In the genomic region with DNA sequence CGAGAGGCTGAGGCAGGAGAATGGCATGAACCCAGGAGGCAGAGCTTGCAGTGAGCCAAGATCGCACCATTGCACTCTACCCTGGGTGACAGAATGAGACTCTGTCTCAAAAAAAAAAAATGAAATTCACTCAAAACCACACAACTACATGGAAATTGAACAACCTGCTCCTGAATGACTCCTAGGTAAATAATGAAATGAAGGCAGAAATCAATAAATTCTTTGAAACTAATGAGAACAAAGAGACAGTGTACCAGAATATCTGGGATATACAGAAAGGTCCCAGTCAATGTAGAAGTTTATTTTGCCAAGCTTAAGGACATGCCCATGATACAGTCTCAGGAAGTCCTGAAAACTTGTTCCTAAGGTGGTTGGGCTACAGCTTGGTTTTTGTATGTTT, we compare ENCODE assay signal across 1 cellular context. TPM values are rescaled to one million over a fixed set of nuclear protein-coding genes. Genes with fewer than 3 reads are reported as not detected.
"Had no signal": no experiment of that assay in that cellular context is flagged by ENCODE, and none has a peak within 500 bp of the region (broad histone marks: within the 10 kb centered on the region; RNA-seq: fewer than 3 reads in every experiment).

No MANE protein-coding gene starts in this region.

RNA-seq across cellular contexts. Expression of a gene that starts 16.6 kb away (rescaled TPM):
- total RNA-seq: MCF 10A had no signal
